15 cellular contexts compared by ENCODE assay signal in genomic region chr4:99679204-99679603, GRCh38. TPM values are rescaled to one million over a fixed set of nuclear protein-coding genes. Genes with fewer than 3 reads are reported as not detected.
DNase-seq lines count a peak whose midpoint lies in the region; ATAC-seq, FAIRE-seq and TF ChIP-seq lines count a peak whose summit lies in the region.
"Had no signal": no experiment of that assay in that cellular context is flagged by ENCODE, and none has a peak within 500 bp of the region (broad histone marks: within the 10 kb centered on the region; RNA-seq: fewer than 3 reads in every experiment).

No MANE protein-coding gene starts in this region.

- H3K4me1 ChIP-seq in thoracic aorta (ENCODE audit: control insufficient read depth in 1 of 2, low read depth in 2 of 2): peaks cover 0 to 7% of the 10 kb centered on the region in 2 donors
- no peaks in the 10 kb centered on the region for H3K4me1 ChIP-seq in mesendoderm (ENCODE audit: control insufficient read depth, low read depth, low read length)
- H3K4me1 ChIP-seq: A549, stomach had no signal

- H3K9ac ChIP-seq in mesendoderm (ENCODE audit: low read length): no peak overlapping the region

- peak; percentile 97 for ATAC-seq in left ventricle myocardium superior
- ATAC-seq in thoracic aorta (ENCODE audit: insufficient number of reproducible peaks, low FRiP score, low read depth): no peak
- ATAC-seq: A549 had no signal

- no peak overlapping the region for H3K23ac ChIP-seq in mesendoderm (ENCODE audit: low read length)

- no peak overlapping the region for H4K8ac ChIP-seq in mesendoderm (ENCODE audit: low read depth, low read length)

- H3K27me3 ChIP-seq in thoracic aorta (replicated peaks; ENCODE audit: insufficient read depth): no peaks in the 10 kb centered on the region
- no peaks in the 10 kb centered on the region for H3K27me3 ChIP-seq in mesendoderm (ENCODE audit: insufficient read depth, low read length, poor library complexity)
- H3K27me3 ChIP-seq: stomach had no signal

- H4K5ac ChIP-seq in mesendoderm (ENCODE audit: low read length): no peak overlapping the region

- no peaks in the 10 kb centered on the region for H3K79me1 ChIP-seq in mesendoderm (ENCODE audit: low read length)

- H3K4me3 ChIP-seq in thoracic aorta (no peak overlapping the region), mesendoderm (ENCODE audit: low read length) (no peak overlapping the region)
- H3K4me3 ChIP-seq: A549, stomach had no signal

- H2BK120ac ChIP-seq in mesendoderm (ENCODE audit: low read depth, low read length): no peak overlapping the region

- no peak overlapping the region for H3K27ac ChIP-seq in thoracic aorta
- H3K27ac ChIP-seq in mesendoderm (ENCODE audit: low read depth, low read length): no peak overlapping the region
- H3K27ac ChIP-seq: A549, stomach had no signal

- H3K56ac ChIP-seq in mesendoderm (ENCODE audit: low read length): no peak overlapping the region

- no peaks in the 10 kb centered on the region for H3K9me3 ChIP-seq in thoracic aorta
- H3K9me3 ChIP-seq: A549, stomach had no signal

- no peak overlapping the region for H3K4ac ChIP-seq in mesendoderm (ENCODE audit: low read depth, low read length)

- H3K36me3 ChIP-seq in thoracic aorta (no peaks in the 10 kb centered on the region), mesendoderm (ENCODE audit: control insufficient read depth, insufficient read depth, low read length) (no peaks in the 10 kb centered on the region)
- H3K36me3 ChIP-seq: stomach had no signal

- no peak overlapping the region for H2BK5ac ChIP-seq in mesendoderm (ENCODE audit: low read length)

- no CpG with 5 or more reads among the region's 4 CpGs for WGBS in mesendoderm (ENCODE audit: extremely low coverage, insufficient coverage, low lambda C conversion rate)

- no peak overlapping the region for H3K18ac ChIP-seq in mesendoderm (ENCODE audit: low read length)

- no peaks in the 10 kb centered on the region for H3K79me2 ChIP-seq in mesendoderm (ENCODE audit: control insufficient read depth, insufficient read depth, low read length)

- peak; percentile 8 for TF ChIP-seq CTCF in thoracic aorta (IDR thresholded peaks at IDR 0.05)

- intact Hi-C loops in left ventricle myocardium superior (cut with micrococcal nuclease): no loop called here

- H2AK5ac ChIP-seq in mesendoderm (ENCODE audit: low read length): no peak overlapping the region

- FAIRE-seq in GM12891 (lab: Jason Lieb, UNC): no peak
- FAIRE-seq: A549 had no signal

- no peak for TF ChIP-seq POLR2A in GM12891 (IDR thresholded peaks at IDR 0.05; ENCODE audit: low read depth, low read length)

- DNase-seq in NCI-H1105 treated with DMSO at 0.1 percent for 48 hours (lab: John Stamatoyannopoulos, UW): peak; percentile 6
- no peak for DNase-seq in NCI-H1105 (lab: John Stamatoyannopoulos, UW)
- peak; percentile 21 for DNase-seq in SHP77 treated with DMSO at 0.1 percent for 48 hours (lab: John Stamatoyannopoulos, UW)
- peak; percentile 56 for DNase-seq in left ventricle myocardium superior
- DNase-seq in thoracic aorta (ENCODE audit: low spot score): no peak
- no peak for DNase-seq in HuH-7 (ENCODE audit: low spot score)
- no peak for DNase-seq in GM12891 (ENCODE audit: insufficient read length, low spot score)
- no peak for DNase-seq in mesendoderm
- DNase-seq: activated CD4-positive, CD25-positive, alpha-beta regulatory T cell treated with anti-CD3 and anti-CD28 coated beads, Interleukin-2, amount 50 U/mL, for 72 hours; NCI-H187 treated with DMSO at 0.1 percent for 48 hours; stomach had no signal

- no peak overlapping the region for H3K4me2 ChIP-seq in mesendoderm (ENCODE audit: low read length)
- H3K4me2 ChIP-seq: A549 had no signal

- no peak overlapping the region for H2BK15ac ChIP-seq in mesendoderm (replicated peaks; ENCODE audit: low read depth)

TF ChIP-seq in GM12891, 5 proteins besides CTCF, POLR2A, EP300 and RAD21:
- TF ChIP-seq POU2F2 (IDR thresholded peaks at IDR 0.05; ENCODE audit: low read depth, low read length) (no peak), POLR2AphosphoS5 (IDR thresholded peaks at IDR 0.05; ENCODE audit: low read depth, low read length) (no peak), TAF1 (IDR thresholded peaks at IDR 0.05; ENCODE audit: low read depth, low read length) (no peak), PAX5 (IDR thresholded peaks at IDR 0.05; ENCODE audit: insufficient read depth, low read length, severe bottlenecking) (no peak), SPI1 (IDR thresholded peaks at IDR 0.05; ENCODE audit: low read depth, low read length) (no peak)

RNA-seq across cellular contexts. Expression of gene C4orf54, which starts 21.6 kb away (rescaled TPM):
- total RNA-seq in left ventricle myocardium superior (0.77 TPM), thoracic aorta (under 1 TPM; 0.07 to 0.14 TPM)
- not detected for polyA plus RNA-seq in GM12891 (2012; ENCODE audit: low read depth, missing spikeins)
- polyA plus RNA-seq in mesendoderm (2013, experiment 1 of 2): 0.03 TPM
- polyA plus RNA-seq in mesendoderm (2013, experiment 2 of 2): 0.03 TPM
- total RNA-seq: activated T-helper 2 cell treated with anti-CD3 and anti-CD28 coated beads, Interferon-gamma antibody, Interleukin-2, Interleukin-4, amounts not matched to agents 10 μg/mL and 5 μg/mL and 100 μg/mL, durations not matched to agents 14 hours and 24 hours and 36 hours; HT-29 had no signal
- polyA plus RNA-seq: A549, neural cell had no signal

Comparison
In these comparisons a context has a peak if more than half of its experiments do, and no peak if none do; other contexts are left out.
1. DNase-seq: peak in NCI-H1105 treated with DMSO at 0.1 percent for 48 hours (single experiment), SHP77 treated with DMSO at 0.1 percent for 48 hours (single experiment) and left ventricle myocardium superior (single experiment); none in NCI-H1105 (single experiment), thoracic aorta (single experiment), HuH-7 (single experiment), GM12891 (single experiment) and mesendoderm (single experiment).